In the genomic region with DNA sequence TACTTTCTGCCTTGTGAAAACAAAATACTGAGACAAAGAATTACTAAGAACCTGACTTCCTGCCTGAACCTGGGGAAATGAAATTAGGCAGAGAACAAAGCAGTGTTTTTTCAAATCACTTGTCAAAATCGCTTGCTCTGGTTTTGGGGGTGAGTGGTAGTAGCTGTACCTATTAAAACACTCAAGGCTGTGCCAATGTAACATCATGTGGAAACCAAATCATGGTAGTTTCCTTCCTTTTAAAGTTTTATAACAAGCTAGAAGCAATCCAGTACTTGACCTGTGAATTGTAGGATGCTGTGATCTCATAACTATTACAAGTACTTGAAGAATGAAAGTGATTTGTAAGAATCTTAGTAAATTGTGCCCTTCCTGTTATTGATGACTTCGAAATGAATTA, we compare ENCODE assay signal across 29 cellular contexts. TPM values are rescaled to one million over a fixed set of nuclear protein-coding genes. Genes with fewer than 3 reads are reported as not detected.
DNase-seq lines count a peak whose midpoint lies in the region; ATAC-seq, FAIRE-seq and TF ChIP-seq lines count a peak whose summit lies in the region.
"Had no signal": no experiment of that assay in that cellular context is flagged by ENCODE, and none has a peak within 500 bp of the region (broad histone marks: within the 10 kb centered on the region; RNA-seq: fewer than 3 reads in every experiment).

No MANE protein-coding gene starts in this region.

- H3K4me3 Mint-ChIP-seq in activated T-cell treated with anti-CD3 and anti-CD28 coated beads, Interleukin-2, amount 50 U/mL, for 4 hours = peak overlapping the region; percentile 0
- H3K4me3 Mint-ChIP-seq in CD8-positive, alpha-beta T cell = no peak overlapping the region
- H3K4me3 Mint-ChIP-seq in activated T-helper 1 cell treated with anti-CD3 and anti-CD28 coated beads, Interleukin-12 subunit alpha, Interleukin-12 subunit beta, Interleukin-2, Interleukin-4 antibody, amounts not matched to agents 30 ng/mL and 10 ng/mL and 1 ng/mL, durations not matched to agents 14 hours and 24 hours and 36 hours = no peak overlapping the region
- H3K4me3 Mint-ChIP-seq: activated B cell treated with CpG ODN at 0.5 μM for 24 hours; B cell; H9; neural progenitor cell; stimulated activated naive B cell treated with anti-CD40 and anti-IgM and Interleukin-4, amounts not matched to agents 10 μg/mL and 1 μg/mL and 100 μg/mL, for 72 hours had no signal

- H3K36me3 Mint-ChIP-seq in activated T-cell treated with anti-CD3 and anti-CD28 coated beads, Interleukin-2, amount 50 U/mL, for 4 hours (ENCODE audit: insufficient read depth) = peaks cover 3% of the 10 kb centered on the region
- no peaks in the 10 kb centered on the region for H3K36me3 Mint-ChIP-seq in CD8-positive, alpha-beta T cell
- peaks cover 6% of the 10 kb centered on the region for H3K36me3 Mint-ChIP-seq in activated T-helper 1 cell treated with anti-CD3 and anti-CD28 coated beads, Interleukin-12 subunit alpha, Interleukin-12 subunit beta, Interleukin-2, Interleukin-4 antibody, amounts not matched to agents 30 ng/mL and 10 ng/mL and 1 ng/mL, durations not matched to agents 14 hours and 24 hours and 36 hours (ENCODE audit: low read depth)
- H3K36me3 Mint-ChIP-seq: neural progenitor cell; stimulated activated naive B cell treated with anti-CD40 and anti-IgM and Interleukin-4, amounts not matched to agents 10 μg/mL and 1 μg/mL and 100 μg/mL, for 72 hours had no signal

- H3K4me1 ChIP-seq in CD8-positive, alpha-beta T cell (ENCODE audit: insufficient read depth, low read length) = peaks cover 12% of the 10 kb centered on the region
- H3K4me1 ChIP-seq in ovary (ENCODE audit: insufficient read depth) = no peaks in the 10 kb centered on the region
- H3K4me1 ChIP-seq: adrenal gland, neural progenitor cell, suprapubic skin had no signal

- peak; percentile 78 for FAIRE-seq in islet of Langerhans (lab: Jason Lieb, UNC)
- FAIRE-seq: endometrium, GM12891, HepG2, keratinocyte had no signal

- no peak overlapping the region for H3K4me3 ChIP-seq in CD8-positive, alpha-beta T cell (ENCODE audit: low read depth, low read length)
- H3K4me3 ChIP-seq in ovary = no peak overlapping the region
- H3K4me3 ChIP-seq: adrenal gland, heart left ventricle, neural progenitor cell, skin epidermis, suprapubic skin had no signal

- H3K9me3 Mint-ChIP-seq in activated T-cell treated with anti-CD3 and anti-CD28 coated beads, Interleukin-2, amount 50 U/mL, for 4 hours = no peaks in the 10 kb centered on the region
- no peaks in the 10 kb centered on the region for H3K9me3 Mint-ChIP-seq in CD8-positive, alpha-beta T cell
- no peaks in the 10 kb centered on the region for H3K9me3 Mint-ChIP-seq in activated T-helper 1 cell treated with anti-CD3 and anti-CD28 coated beads, Interleukin-12 subunit alpha, Interleukin-12 subunit beta, Interleukin-2, Interleukin-4 antibody, amounts not matched to agents 30 ng/mL and 10 ng/mL and 1 ng/mL, durations not matched to agents 14 hours and 24 hours and 36 hours
- H3K9me3 Mint-ChIP-seq: activated B cell treated with CpG ODN at 0.5 μM for 24 hours; H9; neural progenitor cell; stimulated activated naive B cell treated with anti-CD40 and anti-IgM and Interleukin-4, amounts not matched to agents 10 μg/mL and 1 μg/mL and 100 μg/mL, for 72 hours had no signal

- no peak for TF ChIP-seq EP300 in ovary (IDR thresholded peaks at IDR 0.05)

- peak overlapping the region; percentile 47 for H3K27ac Mint-ChIP-seq in CD8-positive, alpha-beta T cell
- peak overlapping the region; percentile 44 for H3K27ac Mint-ChIP-seq in activated T-helper 1 cell treated with anti-CD3 and anti-CD28 coated beads, Interleukin-12 subunit alpha, Interleukin-12 subunit beta, Interleukin-2, Interleukin-4 antibody, amounts not matched to agents 30 ng/mL and 10 ng/mL and 1 ng/mL, durations not matched to agents 14 hours and 24 hours and 36 hours
- H3K27ac Mint-ChIP-seq: activated B cell treated with CpG ODN at 0.5 μM for 24 hours; B cell; H9; neural progenitor cell; stimulated activated naive B cell treated with anti-CD40 and anti-IgM and Interleukin-4, amounts not matched to agents 10 μg/mL and 1 μg/mL and 100 μg/mL, for 72 hours had no signal

- H3K27me3 Mint-ChIP-seq in activated T-cell treated with anti-CD3 and anti-CD28 coated beads, Interleukin-2, amount 50 U/mL, for 4 hours (ENCODE audit: low read depth) = no peaks in the 10 kb centered on the region
- H3K27me3 Mint-ChIP-seq in CD8-positive, alpha-beta T cell (ENCODE audit: low read depth) = no peaks in the 10 kb centered on the region
- H3K27me3 Mint-ChIP-seq in activated T-helper 1 cell treated with anti-CD3 and anti-CD28 coated beads, Interleukin-12 subunit alpha, Interleukin-12 subunit beta, Interleukin-2, Interleukin-4 antibody, amounts not matched to agents 30 ng/mL and 10 ng/mL and 1 ng/mL, durations not matched to agents 14 hours and 24 hours and 36 hours (ENCODE audit: insufficient read depth) = no peaks in the 10 kb centered on the region

- no peak overlapping the region for H3K27ac ChIP-seq in CD8-positive, alpha-beta T cell (ENCODE audit: low read depth, low read length)
- H3K27ac ChIP-seq in ovary = no peak overlapping the region
- H3K27ac ChIP-seq: adrenal gland, heart left ventricle, neural progenitor cell, parathyroid adenoma, skin epidermis, suprapubic skin had no signal

- TF ChIP-seq POLR2A in ovary (IDR thresholded peaks at IDR 0.05) = no peak

- peak; percentile 46 to 69 for ATAC-seq in activated T-cell treated with anti-CD3 and anti-CD28 coated beads, Interleukin-2, amount 50 U/mL, for 4 hours
- no peak for ATAC-seq in CD8-positive, alpha-beta T cell
- ATAC-seq: HepG2; left ventricle myocardium superior; stimulated activated naive B cell treated with anti-CD40 and anti-IgM and Interleukin-4, amounts not matched to agents 10 μg/mL and 1 μg/mL and 100 μg/mL, for 72 hours had no signal

- H3K36me3 ChIP-seq in CD8-positive, alpha-beta T cell (ENCODE audit: insufficient read depth, low read length) = no peaks in the 10 kb centered on the region
- H3K36me3 ChIP-seq in ovary = no peaks in the 10 kb centered on the region
- H3K36me3 ChIP-seq: adrenal gland, heart left ventricle, neural progenitor cell, suprapubic skin had no signal

- TF ChIP-seq CTCF in CD8-positive, alpha-beta T cell (IDR thresholded peaks at IDR 0.05) = no peak
- TF ChIP-seq CTCF in ovary (IDR thresholded peaks at IDR 0.05) = no peak

- H3K4me1 Mint-ChIP-seq in activated T-cell treated with anti-CD3 and anti-CD28 coated beads, Interleukin-2, amount 50 U/mL, for 4 hours (ENCODE audit: low read depth) = peaks cover 55% of the 10 kb centered on the region
- H3K4me1 Mint-ChIP-seq in CD8-positive, alpha-beta T cell (ENCODE audit: low read depth) = peaks cover 17% of the 10 kb centered on the region
- peaks cover 44% of the 10 kb centered on the region for H3K4me1 Mint-ChIP-seq in activated T-helper 1 cell treated with anti-CD3 and anti-CD28 coated beads, Interleukin-12 subunit alpha, Interleukin-12 subunit beta, Interleukin-2, Interleukin-4 antibody, amounts not matched to agents 30 ng/mL and 10 ng/mL and 1 ng/mL, durations not matched to agents 14 hours and 24 hours and 36 hours (ENCODE audit: low read depth)
- H3K4me1 Mint-ChIP-seq: neural progenitor cell had no signal

- CTCF ChIA-PET in CD8-positive, alpha-beta T cell (lab: Charles Lee) = interaction anchor here (0.6 to 1.6 kb wide), 2 partner anchors 13 to 216 kb away, joined by 3 to 5 read pairs; no protein-coding TSS in a partner anchor

- 82 to 85% (median 84%) methylated on average over 2 of the region's 2 CpGs for WGBS in ovary, 3 donors

- no peak for DNase-seq in activated T-cell treated with anti-CD3 and anti-CD28 coated beads, Interleukin-2, amount 50 U/mL, for 4 hours
- DNase-seq in activated T-cell treated with anti-CD3 and anti-CD28 coated beads, Interleukin-2, amount 50 U/mL, for 48 hours = no peak
- DNase-seq in CD8-positive, alpha-beta T cell = no peak
- DNase-seq in activated T-helper 1 cell treated with anti-CD3 and anti-CD28 coated beads, Interleukin-12 subunit alpha, Interleukin-12 subunit beta, Interleukin-2, Interleukin-4 antibody, amounts not matched to agents 30 ng/mL and 10 ng/mL and 1 ng/mL, durations not matched to agents 14 hours and 24 hours and 36 hours (ENCODE audit: low spot score) = no peak
- no peak for DNase-seq in GM19238 (ENCODE audit: insufficient read length, low spot score)
- no peak for DNase-seq in ovary
- DNase-seq: activated B cell treated with CpG ODN at 0.5 μM for 24 hours; activated CD8-positive, alpha-beta memory T cell treated with anti-CD3 and anti-CD28 coated beads for 24 hours; adrenal gland; central memory CD4-positive, alpha-beta T cell; foreskin melanocyte; H9; heart left ventricle; Karpas-422; left ventricle myocardium superior; NCI-H1417 treated with DMSO at 0.1 percent for 48 hours; NCI-H2081; NCI-H524 treated with DMSO at 0.1 percent for 48 hours; stimulated activated naive B cell treated with anti-CD40 and anti-IgM and Interleukin-4, amounts not matched to agents 10 μg/mL and 1 μg/mL and 100 μg/mL, for 72 hours had no signal

- intact Hi-C loops in CD8-positive, alpha-beta T cell (cut with DNase I, micrococcal nuclease) = no loop called here
- intact Hi-C loops in activated T-helper 1 cell treated with anti-CD3 and anti-CD28 coated beads, Interleukin-12 subunit alpha, Interleukin-12 subunit beta, Interleukin-2, Interleukin-4 antibody, amounts not matched to agents 30 ng/mL and 10 ng/mL and 1 ng/mL, durations not matched to agents 14 hours and 24 hours and 36 hours (cut with micrococcal nuclease) = loop anchor here (10.0 kb wide), 1 partner anchor 870 kb away; the partner anchor contains the start of gene CRTAP
- intact Hi-C loops in ovary (cut with DNase I) = no loop called here

- POLR2A ChIA-PET in CD8-positive, alpha-beta T cell (lab: Charles Lee) = no interaction called here

- no peaks in the 10 kb centered on the region for H3K27me3 ChIP-seq in CD8-positive, alpha-beta T cell (ENCODE audit: insufficient read depth, low read length)
- no peaks in the 10 kb centered on the region for H3K27me3 ChIP-seq in ovary
- H3K27me3 ChIP-seq: adrenal gland, heart left ventricle, suprapubic skin had no signal

- no peaks in the 10 kb centered on the region for H3K9me3 ChIP-seq in CD8-positive, alpha-beta T cell (ENCODE audit: low read length)
- no peaks in the 10 kb centered on the region for H3K9me3 ChIP-seq in ovary
- H3K9me3 ChIP-seq: adrenal gland, heart left ventricle, suprapubic skin had no signal

RNA-seq across cellular contexts. Expression of gene CMTM8, which starts 6.7 kb away (rescaled TPM):
- total RNA-seq in activated T-cell treated with anti-CD3 and anti-CD28 coated beads, Interleukin-2, amount 50 U/mL, for 4 hours = 1 to 10 TPM; 3.9 to 6.3 (median 4.7) TPM
- under 1 TPM; 0.58 to 0.87 TPM for total RNA-seq in CD8-positive, alpha-beta T cell
- 5.0 and 5.7 TPM in 2 replicates for total RNA-seq in activated T-helper 1 cell treated with anti-CD3 and anti-CD28 coated beads, Interleukin-12 subunit alpha, Interleukin-12 subunit beta, Interleukin-2, Interleukin-4 antibody, amounts not matched to agents 30 ng/mL and 10 ng/mL and 1 ng/mL, durations not matched to agents 14 hours and 24 hours and 36 hours
- 1 to 10 TPM in 5 of 7 donors, under 1 TPM in 2; 0.48 to 6.4 (median 1.3) TPM for total RNA-seq in ovary
- 1 to 10 TPM; 2.5 to 9.9 TPM for polyA plus RNA-seq in ovary
